ENCODE assay signal across 1 cellular context in the genomic region with DNA sequence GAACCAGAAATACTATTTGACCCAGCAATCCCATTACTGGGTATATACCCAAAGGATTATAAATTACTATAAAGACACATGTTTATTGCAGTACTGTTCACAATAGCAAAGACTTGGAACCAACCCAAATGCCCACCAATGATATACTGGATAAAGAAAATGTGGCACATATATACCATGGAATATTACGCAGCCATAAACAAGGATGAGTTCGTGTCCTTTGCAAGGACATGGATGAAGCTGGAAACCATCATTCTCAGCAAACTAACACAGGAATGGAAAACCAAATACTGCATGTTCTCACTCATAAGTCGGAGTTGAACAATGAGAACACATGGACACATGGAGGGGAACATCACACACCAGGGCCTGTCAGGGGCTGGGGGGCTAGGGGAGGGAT.
TF ChIP-seq lines count a peak whose summit lies in the region.

No MANE protein-coding gene starts in this region.

TF ChIP-seq in HEK293, 187 proteins besides CTCF, POLR2A, EP300 and RAD21:
- peak; percentile 66; the same call in 1 of the 2 replicates for TF ChIP-seq ZNF146 (tag by site-specific recombination; IDR thresholded peaks at IDR 0.05)
